ENCODE assay signal across 15 cellular contexts in the genomic region with DNA sequence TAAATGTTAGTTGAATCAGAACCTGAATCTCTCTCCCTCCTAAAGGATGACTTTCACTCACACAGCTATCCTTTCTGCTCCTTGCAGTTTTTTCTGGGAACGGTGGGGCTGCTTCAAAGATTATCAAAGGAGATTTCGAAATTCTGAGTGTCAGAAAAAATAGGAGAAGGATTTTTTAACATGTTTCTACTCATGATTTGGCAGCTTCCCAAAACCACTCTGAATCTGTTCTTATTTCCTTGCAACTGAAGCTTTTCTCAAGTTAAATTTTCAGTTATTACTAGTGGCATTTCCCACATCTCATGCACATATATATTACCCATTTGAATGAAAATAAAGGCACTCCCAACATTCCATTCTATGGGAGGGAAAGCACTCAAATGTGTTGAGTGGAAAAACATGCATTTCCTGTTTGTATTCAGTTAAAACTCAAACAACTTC.
DNase-seq lines count a peak whose midpoint lies in the region; ATAC-seq and TF ChIP-seq lines count a peak whose summit lies in the region.
"Had no signal": no experiment of that assay in that cellular context is flagged by ENCODE, and none has a peak within 500 bp of the region (broad histone marks: within the 10 kb centered on the region; RNA-seq: fewer than 3 reads in every experiment).

No MANE protein-coding gene starts in this region.

- no peak overlapping the region; the same call in 1 of the 2 replicates for H3K4me3 ChIP-seq in HUES6 (ENCODE audit: low read depth, low read length)
- H3K4me3 ChIP-seq in adipocyte (ENCODE audit: low read length), result no peak overlapping the region
- no peak overlapping the region for H3K4me3 ChIP-seq in fibroblast of villous mesenchyme (ENCODE audit: low read depth, low read length)
- H3K4me3 ChIP-seq: spleen, tibial artery had no signal

- DNase-seq in adipocyte (ENCODE audit: low read depth), result peak; percentile 93
- peak; percentile 72 for DNase-seq in fibroblast of villous mesenchyme (ENCODE audit: low read depth)
- no peak for DNase-seq in sciatic nerve (ENCODE audit: low spot score)
- no peak for DNase-seq in NCI-H2171 (lab: John Stamatoyannopoulos, UW)
- no peak for DNase-seq in NCI-H510A treated with DMSO at 0.1 percent for 48 hours (lab: John Stamatoyannopoulos, UW)
- no peak for DNase-seq in NK-92 (lab: John Stamatoyannopoulos, UW; ENCODE audit: unreplicated experiment)
- DNase-seq: activated CD4-positive, CD25-positive, alpha-beta regulatory T cell treated with anti-CD3 and anti-CD28 coated beads, Interleukin-2, amount 50 U/mL, for 72 hours; activated T-cell treated with anti-CD3 and anti-CD28 coated beads, Interleukin-2, amount 50 U/mL, for 24 hours; erythroblast; kidney glomerular epithelial cell; spleen; tibial artery had no signal

- no peak overlapping the region for H3K9ac ChIP-seq in HUES6 (ENCODE audit: low read length)
- H3K9ac ChIP-seq in adipocyte (ENCODE audit: low read length), result no peak overlapping the region

- H3K27me3 ChIP-seq in HUES6 (ENCODE audit: control insufficient read depth, insufficient read depth, low read length), result no peaks in the 10 kb centered on the region
- no peaks in the 10 kb centered on the region for H3K27me3 ChIP-seq in adipocyte (replicated peaks; ENCODE audit: control insufficient read depth, insufficient read depth, low read length)
- H3K27me3 ChIP-seq: spleen, tibial artery had no signal

- peak; percentile 67 for ATAC-seq in sciatic nerve
- ATAC-seq in GM21576 (IDR thresholded peaks at IDR 0.05; ENCODE audit: unreplicated experiment), result no peak

- TF ChIP-seq CTCF in fibroblast of villous mesenchyme (IDR thresholded peaks at IDR 0.05; ENCODE audit: insufficient read depth, low read depth, low read length), result no peak

- H3K4me1 ChIP-seq in HUES6 (ENCODE audit: control insufficient read depth, insufficient read depth, low read length) (peaks cover 14% of the 10 kb centered on the region), adipocyte (ENCODE audit: control insufficient read depth, insufficient read depth, low read length) (no peaks in the 10 kb centered on the region)
- H3K4me1 ChIP-seq: spleen, tibial artery had no signal

- intact Hi-C loops in sciatic nerve (cut with DNase I), result no loop called here

- H3K36me3 ChIP-seq in HUES6 (ENCODE audit: control insufficient read depth, insufficient read depth, low read length) (no peaks in the 10 kb centered on the region), adipocyte (ENCODE audit: control insufficient read depth, insufficient read depth, low read length, severe bottlenecking) (no peaks in the 10 kb centered on the region)
- H3K36me3 ChIP-seq: spleen, tibial artery had no signal

- H3K9me3 ChIP-seq in HUES6 (ENCODE audit: control insufficient read depth, insufficient read depth, low read depth, low read length) (no peaks in the 10 kb centered on the region), adipocyte (ENCODE audit: control insufficient read depth, low read length) (peaks cover 4% of the 10 kb centered on the region)
- H3K9me3 ChIP-seq: spleen, tibial artery had no signal

- H3K27ac ChIP-seq in HUES6 (ENCODE audit: low read depth, low read length), result 0 out of 2 replicates have a peak overlapping the region, but pooled peaks have one; percentile 41
- H3K27ac ChIP-seq: HL-60, spleen, tibial artery had no signal

Comparison
In these comparisons a context has a peak if more than half of its experiments do, and no peak if none do; other contexts are left out.
1. DNase-seq: peak in adipocyte (single experiment) and fibroblast of villous mesenchyme (single experiment); none in sciatic nerve (single experiment), NCI-H2171 (single experiment), NCI-H510A treated with DMSO at 0.1 percent for 48 hours (single experiment) and NK-92 (single experiment).